In genomic region chr20:2102585-2103453, GRCh38 we compare ENCODE assay signal across 8 cellular contexts. TPM values are rescaled to one million over a fixed set of nuclear protein-coding genes. Genes with fewer than 3 reads are reported as not detected.
A peak's percentile ranks its signal among the peaks of the same experiment; 100 is the strongest.
DNase-seq lines count a peak whose midpoint lies in the region; ATAC-seq and TF ChIP-seq lines count a peak whose summit lies in the region.

No MANE protein-coding gene starts in this region.

- TF ChIP-seq POLR2A in lower leg skin (IDR thresholded peaks at IDR 0.05), result peak in 1 of 2 donors; percentile 57

- peak overlapping the region; percentile 79 for H3K4me3 ChIP-seq in lower leg skin (ENCODE audit: low read depth, poor library complexity, severe bottlenecking)

- DNase-seq in Ammon's horn (ENCODE audit: low spot score), result peak; percentile 89
- peak; percentile 86 for DNase-seq in NCI-H510A (lab: John Stamatoyannopoulos, UW)
- DNase-seq in activated CD4-positive, alpha-beta T cell treated with anti-CD3 and anti-CD28 coated beads, Interleukin-2, amount 50 U/mL, for 24 hours (ENCODE audit: low read depth in 1 of 2, low spot score in 1 of 2), result peak; percentile 70 to 80
- peak; percentile 90 for DNase-seq in dermis blood vessel endothelial cell
- peak; percentile 79 to 96 for DNase-seq in lower leg skin (ENCODE audit: low spot score in 2 of 2)
- DNase-seq in stimulated activated CD4-positive, alpha-beta T cell treated with anti-CD3 and anti-CD28 coated beads, Interleukin-4, amount 100 ng/mL, for 4 hours, result peak; percentile 75 to 80

- WGBS in lower leg skin, 2 donors, result 1% methylated on average over 26 to 64 of the region's 95 CpGs

- TF ChIP-seq CTCF in lower leg skin (IDR thresholded peaks at IDR 0.05), result peak in 1 of 3 donors; percentile 38

- peak; percentile 70 for ATAC-seq in GM19035 (IDR thresholded peaks at IDR 0.05; ENCODE audit: unreplicated experiment)
- peak; percentile 63 for ATAC-seq in HG03280 (IDR thresholded peaks at IDR 0.05; ENCODE audit: unreplicated experiment)

- intact Hi-C loops in lower leg skin (cut with DNase I; ENCODE audit: low total_unique reads), result no loop called here

RNA-seq across cellular contexts. Expression of gene STK35, which starts 1.2 kb away (rescaled TPM):
- total RNA-seq in dermis blood vessel endothelial cell (27.2 and 30.8 TPM in 2 replicates), lower leg skin (10 to 100 TPM; 16.2 to 28.8 (median 21.5) TPM)

Comparison
In these comparisons a context has a peak if more than half of its experiments do, and no peak if none do; other contexts are left out.
1. Peak in every context shown above with its lines: DNase-seq, ATAC-seq and H3K4me3 ChIP-seq.